In the genomic region with DNA sequence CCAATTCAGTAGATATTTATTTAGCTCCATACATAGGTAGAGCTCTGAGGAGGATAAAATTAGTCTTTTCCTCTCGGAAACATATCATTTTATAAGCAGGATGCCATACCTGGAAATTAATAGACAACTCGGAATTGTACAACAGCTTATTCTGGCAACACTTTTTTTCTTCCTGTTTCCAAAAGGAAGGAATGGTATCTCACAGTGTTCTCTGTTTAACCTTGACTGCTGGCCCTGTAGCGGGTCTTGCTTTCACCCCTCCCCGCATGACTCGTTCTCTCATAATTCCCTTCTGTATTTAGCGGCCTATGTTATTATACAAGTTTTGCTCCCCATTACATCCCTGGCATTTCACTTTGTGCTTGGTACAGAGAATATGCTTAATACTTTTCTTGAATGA, we compare ENCODE assay signal across 14 cellular contexts. TPM values are rescaled to one million over a fixed set of nuclear protein-coding genes. Genes with fewer than 3 reads are reported as not detected.
DNase-seq lines count a peak whose midpoint lies in the region; ATAC-seq and TF ChIP-seq lines count a peak whose summit lies in the region.
"Had no signal": no experiment of that assay in that cellular context is flagged by ENCODE, and none has a peak within 500 bp of the region (broad histone marks: within the 10 kb centered on the region; RNA-seq: fewer than 3 reads in every experiment).

No MANE protein-coding gene starts in this region.

- TF ChIP-seq POLR2A in stomach (IDR thresholded peaks at IDR 0.05) = no peak

- no peaks in the 10 kb centered on the region for H3K9me3 Mint-ChIP-seq in HFFc6
- H3K9me3 Mint-ChIP-seq in MCF 10A (ENCODE audit: unreplicated experiment) = no peaks in the 10 kb centered on the region

- ATAC-seq in left lung = no peak
- ATAC-seq in stimulated activated naive CD8-positive, alpha-beta T cell treated with anti-CD3 and anti-CD28 coated beads, Interleukin-15, Interleukin-2, amounts not matched to agents 100 U/mL and 50 U/mL, for 24 hours = no peak

- peak overlapping the region; percentile 58 to 87 for H3K27ac ChIP-seq in left lung
- H3K27ac ChIP-seq in stomach = peak overlapping the region in 3 of 5 donors; percentile 30 to 86 (median 70)
- H3K27ac ChIP-seq: Peyer's patch, testis had no signal

- no peaks in the 10 kb centered on the region for H3K36me3 Mint-ChIP-seq in HFFc6 (ENCODE audit: low read depth)
- peaks cover 25% of the 10 kb centered on the region for H3K36me3 Mint-ChIP-seq in MCF 10A (ENCODE audit: insufficient read depth, unreplicated experiment)

- H3K27me3 Mint-ChIP-seq in HFFc6 (ENCODE audit: insufficient read depth) = no peaks in the 10 kb centered on the region; the same call in 1 of the 2 replicates
- H3K27me3 Mint-ChIP-seq in MCF 10A (ENCODE audit: insufficient read depth, unreplicated experiment) = no peaks in the 10 kb centered on the region

- no peak for DNase-seq in HFFc6
- no peak for DNase-seq in MCF 10A (ENCODE audit: unreplicated experiment)
- no peak for DNase-seq in left lung
- no peak for DNase-seq in stomach
- DNase-seq in GF-D8 (lab: John Stamatoyannopoulos, UW) = no peak
- no peak for DNase-seq in stimulated activated naive CD8-positive, alpha-beta T cell treated with anti-CD3 and anti-CD28 coated beads, Interleukin-15, Interleukin-2, amounts not matched to agents 100 U/mL and 50 U/mL, for 24 hours
- no peak for DNase-seq in activated CD4-positive, alpha-beta T cell treated with anti-CD3 and anti-CD28 coated beads, Interleukin-2, amount 50 U/mL, for 48 hours
- no peak for DNase-seq in GM03348 (ENCODE audit: low spot score)
- DNase-seq: activated naive CD4-positive, alpha-beta T cell treated with Interleukin-2 at 50 U/mL for 16 hours; activated T-cell treated with anti-CD3 and anti-CD28 coated beads for 4 hours; nucleus accumbens; Peyer's patch; stimulated activated CD4-positive, alpha-beta T cell treated with anti-CD3 and anti-CD28 coated beads, Interleukin-4, amount 100 ng/mL, for 24 hours; testis had no signal

- H3K4me1 Mint-ChIP-seq in HFFc6 (ENCODE audit: low read depth) = peaks cover 67% of the 10 kb centered on the region
- peaks cover 50% of the 10 kb centered on the region for H3K4me1 Mint-ChIP-seq in MCF 10A (ENCODE audit: insufficient read depth, unreplicated experiment)

- H3K27me3 ChIP-seq in left lung (no peaks in the 10 kb centered on the region), stomach (no peaks in the 10 kb centered on the region)
- H3K27me3 ChIP-seq: Peyer's patch, testis had no signal

- no peak for TF ChIP-seq EP300 in stomach (IDR thresholded peaks at IDR 0.05)

- TF ChIP-seq CTCF in HFFc6 (IDR thresholded peaks at IDR 0.05) = no peak
- no peak for TF ChIP-seq CTCF in MCF 10A (IDR thresholded peaks at IDR 0.05; ENCODE audit: unreplicated experiment)
- no peak for TF ChIP-seq CTCF in left lung (IDR thresholded peaks at IDR 0.05)
- TF ChIP-seq CTCF in stomach (IDR thresholded peaks at IDR 0.05) = no peak

- H3K4me3 ChIP-seq in left lung (no peak overlapping the region), stomach (no peak overlapping the region)
- H3K4me3 ChIP-seq: Peyer's patch, testis had no signal

- peak overlapping the region; percentile 42 for H3K27ac Mint-ChIP-seq in HFFc6
- H3K27ac Mint-ChIP-seq in MCF 10A (ENCODE audit: low read depth, unreplicated experiment) = peak overlapping the region; percentile 97

- 80 to 88% (median 86%) methylated on average over 6 of the region's 6 CpGs for WGBS in stomach, 5 donors

- CTCF ChIA-PET in MCF 10A (lab: Yijun Ruan, JAX) = interaction anchor here (0.6 to 4.2 kb wide), 21 partner anchors 8 to 477 kb away, joined by 3 to 45 read pairs (median 3); no protein-coding TSS in a partner anchor

- intact Hi-C loops in MCF 10A (cut with micrococcal nuclease) (no loop called here), left lung (cut with DNase I) (no loop called here), stomach (cut with DNase I; ENCODE audit: low total_unique reads) (no loop called here)

- BruUV-seq in MCF 10A (replicated peaks; lab: Mats Ljungman, UMichigan) = TSS peak; percentile 7

- H3K9me3 ChIP-seq in left lung = no peaks in the 10 kb centered on the region
- H3K9me3 ChIP-seq in stomach = no peaks in the 10 kb centered on the region
- H3K9me3 ChIP-seq: Peyer's patch, testis had no signal

- no peaks in the 10 kb centered on the region for H3K36me3 ChIP-seq in left lung
- H3K36me3 ChIP-seq in stomach = no peaks in the 10 kb centered on the region
- H3K36me3 ChIP-seq: Peyer's patch had no signal

- H3K4me1 ChIP-seq in left lung (peaks cover 5 to 49% of the 10 kb centered on the region in 2 donors), stomach (peaks cover 0 to 8% (median 7%) of the 10 kb centered on the region in 4 donors)
- H3K4me1 ChIP-seq: Peyer's patch, testis had no signal

- POLR2A ChIA-PET in MCF 10A (lab: Yijun Ruan, JAX) = interaction anchor here (0.5 to 2.7 kb wide), 26 partner anchors 8 to 517 kb away, joined by 3 to 26 read pairs (median 4); no protein-coding TSS in a partner anchor

- H3K4me3 Mint-ChIP-seq in HFFc6 (peak overlapping the region; percentile 24; the same call in 1 of the 2 replicates), MCF 10A (ENCODE audit: unreplicated experiment) (peak overlapping the region; percentile 55)

RNA-seq across cellular contexts. Expression of gene KYNU, which starts 2.5 kb away (rescaled TPM):
- under 1 TPM in 5 of 6 experiments, not detected in 1; 0.17 to 0.63 (median 0.34) TPM for total RNA-seq in HFFc6 (2021; fragmentation: NEBNext Ultra II Directional; extraction: Animal tissue kit (Norgen Biotek cat#: 25700))
- total RNA-seq in MCF 10A (2022) (143 and 160 TPM in 2 replicates), left lung (10 to 100 TPM in 1 of 2 donors, 1 to 10 TPM in 1; 7.1 to 29.7 TPM), stomach (10 to 100 TPM in 1 of 5 donors, 1 to 10 TPM in 3, not detected in 1; 2.2 to 39.4 (median 7.5) TPM)
- 1 to 10 TPM; 2.1 to 3.9 (median 2.9) TPM for polyA plus RNA-seq in stomach
